Comparison of ENCODE assay signal across 15 cellular contexts in genomic region chr19:55528030-55528801, GRCh38. TPM values are rescaled to one million over a fixed set of nuclear protein-coding genes. Genes with fewer than 3 reads are reported as not detected.
DNase-seq lines count a peak whose midpoint lies in the region; ATAC-seq and TF ChIP-seq lines count a peak whose summit lies in the region.
"Had no signal": no experiment of that assay in that cellular context is flagged by ENCODE, and none has a peak within 500 bp of the region (broad histone marks: within the 10 kb centered on the region; RNA-seq: fewer than 3 reads in every experiment).

No MANE protein-coding gene starts in this region.

- H3K9ac ChIP-seq in SK-N-MC (ENCODE audit: insufficient read length) (peak overlapping the region; percentile 8), mesendoderm (ENCODE audit: low read length) (no peak overlapping the region)

- no peak overlapping the region for H2AK5ac ChIP-seq in mesendoderm (ENCODE audit: low read length)

- no peak overlapping the region for H3K4me2 ChIP-seq in mesendoderm (ENCODE audit: low read length)

- no peak overlapping the region for H3K27ac Mint-ChIP-seq in CD8-positive, alpha-beta T cell
- H3K27ac Mint-ChIP-seq: activated B cell treated with CpG ODN at 0.5 μM for 24 hours, brain had no signal

- POLR2A ChIA-PET in CD8-positive, alpha-beta T cell (lab: Charles Lee): no interaction called here

- no peak overlapping the region for H2BK5ac ChIP-seq in mesendoderm (ENCODE audit: low read length)

- no peak for TF ChIP-seq CTCF in CD8-positive, alpha-beta T cell (IDR thresholded peaks at IDR 0.05)

- H3K4me3 ChIP-seq in SK-N-MC (peak overlapping the region; percentile 72), mesendoderm (ENCODE audit: low read length) (no peak overlapping the region)
- H3K4me3 ChIP-seq in CD8-positive, alpha-beta T cell (ENCODE audit: low read depth, low read length): no peak overlapping the region

- no CpG with 5 or more reads among the region's 15 CpGs for WGBS in mesendoderm (ENCODE audit: extremely low coverage, insufficient coverage, low lambda C conversion rate)

- H3K23ac ChIP-seq in mesendoderm (ENCODE audit: low read length): no peak overlapping the region

- no peak overlapping the region for H3K56ac ChIP-seq in mesendoderm (ENCODE audit: low read length)

- H3K79me1 ChIP-seq in mesendoderm (ENCODE audit: low read length): no peaks in the 10 kb centered on the region

- no peak for ATAC-seq in GM21381 (IDR thresholded peaks at IDR 0.05; ENCODE audit: unreplicated experiment)
- ATAC-seq in CD8-positive, alpha-beta T cell: no peak

- no peaks in the 10 kb centered on the region for H3K79me2 ChIP-seq in mesendoderm (ENCODE audit: control insufficient read depth, insufficient read depth, low read length)

- CTCF ChIA-PET in CD8-positive, alpha-beta T cell (lab: Charles Lee): interaction anchor here (1.4 kb wide), 1 partner anchor 24 kb away, joined by 3 read pairs; no protein-coding TSS in a partner anchor

- H3K4me3 Mint-ChIP-seq in CD8-positive, alpha-beta T cell: no peak overlapping the region
- H3K4me3 Mint-ChIP-seq: activated B cell treated with CpG ODN at 0.5 μM for 24 hours, brain had no signal

- H3K36me3 Mint-ChIP-seq in CD8-positive, alpha-beta T cell: no peaks in the 10 kb centered on the region
- H3K36me3 Mint-ChIP-seq: brain had no signal

- no peak overlapping the region for H2BK15ac ChIP-seq in mesendoderm (replicated peaks; ENCODE audit: low read depth)

- H3K36me3 ChIP-seq in SK-N-MC (ENCODE audit: insufficient read depth, low read length) (no peaks in the 10 kb centered on the region), mesendoderm (ENCODE audit: control insufficient read depth, insufficient read depth, low read length) (no peaks in the 10 kb centered on the region)
- no peaks in the 10 kb centered on the region for H3K36me3 ChIP-seq in CD8-positive, alpha-beta T cell (ENCODE audit: insufficient read depth, low read length)

- intact Hi-C loops in CD8-positive, alpha-beta T cell (cut with DNase I, micrococcal nuclease): loop anchor here in 1 of 2 experiments (5.0 kb wide), 1 partner anchor 39 kb away; no protein-coding TSS in a partner anchor

- H3K27me3 ChIP-seq in mesendoderm (ENCODE audit: insufficient read depth, low read length, poor library complexity): no peaks in the 10 kb centered on the region
- no peaks in the 10 kb centered on the region for H3K27me3 ChIP-seq in CD8-positive, alpha-beta T cell (ENCODE audit: insufficient read depth, low read length)

- H3K9me3 ChIP-seq in SK-N-MC (ENCODE audit: low read depth, low read length): no peaks in the 10 kb centered on the region
- H3K9me3 ChIP-seq in CD8-positive, alpha-beta T cell (ENCODE audit: low read length): no peaks in the 10 kb centered on the region

- H3K4me1 ChIP-seq in mesendoderm (ENCODE audit: control insufficient read depth, low read depth, low read length): peaks cover 5% of the 10 kb centered on the region
- no peaks in the 10 kb centered on the region for H3K4me1 ChIP-seq in CD8-positive, alpha-beta T cell (ENCODE audit: insufficient read depth, low read length)

- H2BK120ac ChIP-seq in mesendoderm (ENCODE audit: low read depth, low read length): no peak overlapping the region

- H3K4me1 Mint-ChIP-seq in CD8-positive, alpha-beta T cell (ENCODE audit: low read depth): no peaks in the 10 kb centered on the region
- H3K4me1 Mint-ChIP-seq: activated B cell treated with CpG ODN at 0.5 μM for 24 hours, brain had no signal

- no peak overlapping the region for H4K8ac ChIP-seq in mesendoderm (ENCODE audit: low read depth, low read length)

- no peak overlapping the region for H4K5ac ChIP-seq in mesendoderm (ENCODE audit: low read length)

- H3K18ac ChIP-seq in mesendoderm (ENCODE audit: low read length): no peak overlapping the region

- H3K27me3 Mint-ChIP-seq in CD8-positive, alpha-beta T cell (ENCODE audit: low read depth): peaks cover 8% of the 10 kb centered on the region
- H3K27me3 Mint-ChIP-seq: activated B cell treated with CpG ODN at 0.5 μM for 24 hours had no signal

- no peaks in the 10 kb centered on the region for H3K9me3 Mint-ChIP-seq in CD8-positive, alpha-beta T cell
- H3K9me3 Mint-ChIP-seq: activated B cell treated with CpG ODN at 0.5 μM for 24 hours, brain had no signal

- no peak overlapping the region for H3K4ac ChIP-seq in mesendoderm (ENCODE audit: low read depth, low read length)

- H3K27ac ChIP-seq in SK-N-MC (peak overlapping the region; percentile 49; the same call in 1 of the 2 replicates), mesendoderm (ENCODE audit: low read depth, low read length) (no peak overlapping the region)
- no peak overlapping the region for H3K27ac ChIP-seq in CD8-positive, alpha-beta T cell (ENCODE audit: low read depth, low read length)
- H3K27ac ChIP-seq: epithelial cell of prostate had no signal

- DNase-seq in DMS53 treated with DMSO at 0.1 percent for 48 hours (lab: John Stamatoyannopoulos, UW; ENCODE audit: unreplicated experiment) (peak; percentile 91), NCI-H2171 (lab: John Stamatoyannopoulos, UW) (peak; percentile 91), SK-N-MC (ENCODE audit: low read depth, low spot score) (no peak), mesendoderm (peak; percentile 28), H4 (ENCODE audit: low spot score) (no peak), KG1 (lab: John Stamatoyannopoulos, UW) (no peak)
- DNase-seq in CD8-positive, alpha-beta T cell: no peak
- DNase-seq: activated B cell treated with CpG ODN at 0.5 μM for 24 hours, EL had no signal

RNA-seq across cellular contexts. Expression of gene SBK2, which starts 8.7 kb away (rescaled TPM):
- 0.10 TPM for polyA plus RNA-seq in mesendoderm (2013, experiment 1 of 2)
- 0.10 TPM for polyA plus RNA-seq in mesendoderm (2013, experiment 2 of 2)
- not detected in 2 replicates for total RNA-seq in H4 (2014; rRNA removed; shearing (Covaris generic))
- total RNA-seq in CD8-positive, alpha-beta T cell: not detected
- total RNA-seq: activated B cell treated with CpG ODN at 0.5 μM for 24 hours, renal cortical epithelial cell, subcutaneous adipose tissue had no signal

RNA-seq across cellular contexts. Expression of gene SBK3, which starts 17.1 kb away (rescaled TPM):
- not detected for polyA plus RNA-seq in mesendoderm (2013, experiment 1 of 2)
- polyA plus RNA-seq in mesendoderm (2013, experiment 2 of 2): 0.20 TPM
- not detected in 2 replicates for total RNA-seq in H4 (2014; rRNA removed; shearing (Covaris generic))
- total RNA-seq in CD8-positive, alpha-beta T cell: not detected
- total RNA-seq: activated B cell treated with CpG ODN at 0.5 μM for 24 hours, M059J, renal cortical epithelial cell, subcutaneous adipose tissue had no signal

RNA-seq across cellular contexts. Expression of gene SSC5D, which starts 40.0 kb away (rescaled TPM):
- polyA plus RNA-seq in mesendoderm (2013, experiment 1 of 2): 0.31 TPM
- 0.28 TPM for polyA plus RNA-seq in mesendoderm (2013, experiment 2 of 2)
- 0.23 and 0.29 TPM in 2 replicates for total RNA-seq in H4 (2014; rRNA removed; shearing (Covaris generic))
- total RNA-seq in CD8-positive, alpha-beta T cell: 1 to 10 TPM in 1 of 2 experiments, under 1 TPM in 1; 0.36 to 1.2 TPM

RNA-seq across cellular contexts. Expression of gene NAT14, which starts 43.2 kb away (rescaled TPM):
- 23.8 TPM for polyA plus RNA-seq in mesendoderm (2013, experiment 1 of 2)
- polyA plus RNA-seq in mesendoderm (2013, experiment 2 of 2): 26.3 TPM
- total RNA-seq in H4 (2014; rRNA removed; shearing (Covaris generic)): 28.0 and 28.9 TPM in 2 replicates
- total RNA-seq in CD8-positive, alpha-beta T cell: 1 to 10 TPM; 9.9 to 10.0 TPM

RNA-seq across cellular contexts. Expression of gene ZNF628, which starts 51.8 kb away (rescaled TPM):
- polyA plus RNA-seq in mesendoderm (2013, experiment 1 of 2): 7.8 TPM
- polyA plus RNA-seq in mesendoderm (2013, experiment 2 of 2): 8.9 TPM
- 1.4 and 3.9 TPM in 2 replicates for total RNA-seq in H4 (2014; rRNA removed; shearing (Covaris generic))
- 10 to 100 TPM; 27.0 to 27.8 TPM for total RNA-seq in CD8-positive, alpha-beta T cell

Comparison
In these comparisons a context has a peak if more than half of its experiments do, and no peak if none do; other contexts are left out.
1. DNase-seq: peak in DMS53 treated with DMSO at 0.1 percent for 48 hours (single experiment), NCI-H2171 (single experiment) and mesendoderm (single experiment); none in SK-N-MC (single experiment), H4 (single experiment), CD8-positive, alpha-beta T cell (0 of 7) and KG1 (single experiment).